3 cellular contexts compared by ENCODE assay signal in genomic region chr6:126892869-126893268, GRCh38.
DNase-seq lines count a peak whose midpoint lies in the region; ATAC-seq lines count a peak whose summit lies in the region.
"Not testable (repeated sequence)": the region's sequence is repeated elsewhere in the genome, so short reads cannot be mapped to it uniquely, and the experiment has no call there.

No MANE protein-coding gene starts in this region.

- H3K4me3 Mint-ChIP-seq in stimulated activated effector memory CD8-positive, alpha-beta T cell treated with anti-CD3 and anti-CD28 coated beads, Interleukin-12 subunit alpha, Interleukin-12 subunit beta, amount 100 ng/mL, for 72 hours = not testable (repeated sequence)

- H3K9me3 Mint-ChIP-seq in stimulated activated effector memory CD8-positive, alpha-beta T cell treated with anti-CD3 and anti-CD28 coated beads, Interleukin-12 subunit alpha, Interleukin-12 subunit beta, amount 100 ng/mL, for 72 hours = not testable (repeated sequence)

- H3K27ac Mint-ChIP-seq in stimulated activated effector memory CD8-positive, alpha-beta T cell treated with anti-CD3 and anti-CD28 coated beads, Interleukin-12 subunit alpha, Interleukin-12 subunit beta, amount 100 ng/mL, for 72 hours = not testable (repeated sequence)

- not testable (repeated sequence) for H3K4me1 Mint-ChIP-seq in stimulated activated effector memory CD8-positive, alpha-beta T cell treated with anti-CD3 and anti-CD28 coated beads, Interleukin-12 subunit alpha, Interleukin-12 subunit beta, amount 100 ng/mL, for 72 hours

- not testable (repeated sequence) for ATAC-seq in Right ventricle myocardium inferior, sciatic nerve
- ATAC-seq in stimulated activated effector memory CD8-positive, alpha-beta T cell treated with anti-CD3 and anti-CD28 coated beads, Interleukin-12 subunit alpha, Interleukin-12 subunit beta, amount 100 ng/mL, for 72 hours = peak; percentile 25

- not testable (repeated sequence) for H3K36me3 Mint-ChIP-seq in stimulated activated effector memory CD8-positive, alpha-beta T cell treated with anti-CD3 and anti-CD28 coated beads, Interleukin-12 subunit alpha, Interleukin-12 subunit beta, amount 100 ng/mL, for 72 hours

- intact Hi-C loops in Right ventricle myocardium inferior (cut with DNase I); sciatic nerve (cut with DNase I): not testable (repeated sequence)

- DNase-seq in Right ventricle myocardium inferior (ENCODE audit: missing footprints) (peak; percentile 41), sciatic nerve (ENCODE audit: low spot score) (peak; percentile 51)
- DNase-seq in stimulated activated effector memory CD8-positive, alpha-beta T cell treated with anti-CD3 and anti-CD28 coated beads, Interleukin-12 subunit alpha, Interleukin-12 subunit beta, amount 100 ng/mL, for 72 hours (ENCODE audit: low spot score in 2 of 2) = not testable (repeated sequence)
